ENCODE assay signal across 8 cellular contexts in genomic region chr15:101652783-101653430, GRCh38. TPM values are rescaled to one million over a fixed set of nuclear protein-coding genes. Genes with fewer than 3 reads are reported as not detected.
A peak's percentile ranks its signal among the peaks of the same experiment; 100 is the strongest.
DNase-seq lines count a peak whose midpoint lies in the region; ATAC-seq and TF ChIP-seq lines count a peak whose summit lies in the region.

No MANE protein-coding gene starts in this region.

- intact Hi-C loops in CD8-positive, alpha-beta T cell (cut with DNase I, micrococcal nuclease), result loop anchor here (1.0 to 10.0 kb wide), 11 partner anchors 12 to 1921 kb away; partner anchors contain the start of genes SNRPA1 (in 2 of the 2), TARS3 (in 2 of the 2), ADAMTS17 (in 1 of the 2) and ASB7 (in 1 of the 2)

- no peaks in the 10 kb centered on the region for H3K27me3 Mint-ChIP-seq in CD8-positive, alpha-beta T cell (ENCODE audit: low read depth)
- H3K27me3 Mint-ChIP-seq in IgD-negative memory B cell, result no peaks in the 10 kb centered on the region

- no peak for ATAC-seq in CD8-positive, alpha-beta T cell
- ATAC-seq in GM18505 (IDR thresholded peaks at IDR 0.05; ENCODE audit: unreplicated experiment) (no peak), HG02938 (IDR thresholded peaks at IDR 0.05; ENCODE audit: unreplicated experiment) (no peak)

- no peak for TF ChIP-seq CTCF in CD8-positive, alpha-beta T cell (IDR thresholded peaks at IDR 0.05)

- H3K36me3 Mint-ChIP-seq in CD8-positive, alpha-beta T cell, result peaks cover 46% of the 10 kb centered on the region
- peaks cover 1% of the 10 kb centered on the region for H3K36me3 Mint-ChIP-seq in IgD-negative memory B cell

- H3K9me3 Mint-ChIP-seq in CD8-positive, alpha-beta T cell, result no peaks in the 10 kb centered on the region
- no peaks in the 10 kb centered on the region for H3K9me3 Mint-ChIP-seq in IgD-negative memory B cell

- no peaks in the 10 kb centered on the region for H3K27me3 ChIP-seq in CD8-positive, alpha-beta T cell (ENCODE audit: insufficient read depth, low read length)

- no peak for TF ChIP-seq POLR2A in GM18505 (IDR thresholded peaks at IDR 0.05; ENCODE audit: borderline replicate concordance, extremely low read depth, insufficient read depth, insufficient read length)

- H3K4me3 ChIP-seq in CD8-positive, alpha-beta T cell (ENCODE audit: low read depth, low read length), result peak overlapping the region; percentile 99

- H3K27ac ChIP-seq in CD8-positive, alpha-beta T cell (ENCODE audit: low read depth, low read length), result peak overlapping the region; percentile 97
- H3K27ac ChIP-seq in angular gyrus (ENCODE audit: low read depth, low read length), result peak overlapping the region; percentile 93

- peak overlapping the region; percentile 96 for H3K27ac Mint-ChIP-seq in CD8-positive, alpha-beta T cell
- H3K27ac Mint-ChIP-seq in IgD-negative memory B cell, result peak overlapping the region; percentile 93 to 96 (median 93)

- POLR2A ChIA-PET in CD8-positive, alpha-beta T cell (lab: Charles Lee), result interaction anchor here (0.6 to 1.7 kb wide), 3 partner anchors 11 to 71 kb away, joined by 3 to 7 read pairs (median 4); partner anchors contain the start of gene TARS3

- H3K36me3 ChIP-seq in CD8-positive, alpha-beta T cell (ENCODE audit: insufficient read depth, low read length), result peaks cover 11% of the 10 kb centered on the region

- H3K4me3 Mint-ChIP-seq in CD8-positive, alpha-beta T cell, result peak overlapping the region; percentile 90
- H3K4me3 Mint-ChIP-seq in IgD-negative memory B cell, result peak overlapping the region; percentile 93 to 99 (median 96)

- peaks cover 38% of the 10 kb centered on the region for H3K4me1 Mint-ChIP-seq in CD8-positive, alpha-beta T cell (ENCODE audit: low read depth)
- H3K4me1 Mint-ChIP-seq in IgD-negative memory B cell, result peaks cover 19 to 29% (median 20%) of the 10 kb centered on the region in 3 donors

- CTCF ChIA-PET in CD8-positive, alpha-beta T cell (lab: Charles Lee), result interaction anchor here (0.7 to 3.1 kb wide), 5 partner anchors 11 to 364 kb away, joined by 3 to 11 read pairs (median 4); no protein-coding TSS in a partner anchor

- no peak for DNase-seq in CD8-positive, alpha-beta T cell
- DNase-seq in iPS-NIHi7 (ENCODE audit: extremely low spot score), result peak; percentile 38
- peak; percentile 15 for DNase-seq in stimulated activated CD4-positive, alpha-beta T cell treated with anti-CD3 and anti-CD28 coated beads, Interleukin-4, amount 100 ng/mL, for 24 hours
- no peak for DNase-seq in pons (ENCODE audit: low spot score)

- H3K4me1 ChIP-seq in CD8-positive, alpha-beta T cell (ENCODE audit: insufficient read depth, low read length), result peaks cover 26% of the 10 kb centered on the region

- no peaks in the 10 kb centered on the region for H3K9me3 ChIP-seq in CD8-positive, alpha-beta T cell (ENCODE audit: low read length)

RNA-seq across cellular contexts. Expression of gene TM2D3, which starts 0.7 kb away (rescaled TPM):
- 10 to 100 TPM; 76.1 to 76.7 TPM for total RNA-seq in CD8-positive, alpha-beta T cell
- polyA plus RNA-seq in IgD-negative memory B cell, result 30.5 TPM

Comparison
In these comparisons a context has a peak if more than half of its experiments do, and no peak if none do; other contexts are left out.
1. DNase-seq: peak in iPS-NIHi7 (single experiment) and stimulated activated CD4-positive, alpha-beta T cell treated with anti-CD3 and anti-CD28 coated beads, Interleukin-4, amount 100 ng/mL, for 24 hours (single experiment); none in CD8-positive, alpha-beta T cell (0 of 7) and pons (single experiment).